In genomic region chr1:53508991-53509663, GRCh38 we compare ENCODE assay signal across 14 cellular contexts. TPM values are rescaled to one million over a fixed set of nuclear protein-coding genes. Genes with fewer than 3 reads are reported as not detected.
DNase-seq lines count a peak whose midpoint lies in the region; ATAC-seq and TF ChIP-seq lines count a peak whose summit lies in the region.
"Had no signal": no experiment of that assay in that cellular context is flagged by ENCODE, and none has a peak within 500 bp of the region (broad histone marks: within the 10 kb centered on the region; RNA-seq: fewer than 3 reads in every experiment).

No MANE protein-coding gene starts in this region.

- no peaks in the 10 kb centered on the region for H3K36me3 ChIP-seq in osteoblast (ENCODE audit: insufficient read depth, low read length)
- H3K36me3 ChIP-seq: HAP-1 had no signal

- H3K27ac ChIP-seq in osteoblast (ENCODE audit: low read depth, low read length) = no peak overlapping the region

- H3K4me2 ChIP-seq in osteoblast (ENCODE audit: insufficient read depth, low read length) = no peak overlapping the region

- ATAC-seq in GM21381 (IDR thresholded peaks at IDR 0.05; ENCODE audit: unreplicated experiment) = no peak
- no peak for ATAC-seq in GM18873 (IDR thresholded peaks at IDR 0.05; ENCODE audit: low FRiP score, unreplicated experiment)

- H3K4me1 ChIP-seq in osteoblast (ENCODE audit: insufficient read depth, low read length) = peaks cover 20% of the 10 kb centered on the region
- H3K4me1 ChIP-seq: HAP-1 had no signal

- H3K4me1 Mint-ChIP-seq in glutamatergic neuron (ENCODE audit: low read depth, unreplicated experiment) = peaks cover 20% of the 10 kb centered on the region

- H3K27ac Mint-ChIP-seq in glutamatergic neuron (ENCODE audit: unreplicated experiment) = no peak overlapping the region

- H4K20me1 ChIP-seq in osteoblast (ENCODE audit: insufficient read depth, low read length) = peaks cover 3% of the 10 kb centered on the region

- H3K9me3 Mint-ChIP-seq in glutamatergic neuron (ENCODE audit: unreplicated experiment) = no peaks in the 10 kb centered on the region

- H3K4me3 ChIP-seq in NB4 (ENCODE audit: low read depth, low read length) (no peak overlapping the region), epithelial cell of proximal tubule (ENCODE audit: low read depth, low read length) (no peak overlapping the region), osteoblast (ENCODE audit: insufficient read depth, low read length) (no peak overlapping the region)
- H3K4me3 ChIP-seq: HAP-1 had no signal

- no peak for TF ChIP-seq POLR2A in NB4 (IDR thresholded peaks at IDR 0.05; ENCODE audit: extremely low read depth, insufficient read length)

- H3K9me3 ChIP-seq in osteoblast (ENCODE audit: low read depth, low read length) = no peaks in the 10 kb centered on the region
- H3K9me3 ChIP-seq: HAP-1 had no signal

- TF ChIP-seq CTCF in NB4 (IDR thresholded peaks at IDR 0.05; ENCODE audit: low read depth, low read length) (no peak), epithelial cell of proximal tubule (conservative IDR thresholded peaks at IDR 0.05; ENCODE audit: low read depth, low read length) (no peak), osteoblast (IDR thresholded peaks at IDR 0.05; ENCODE audit: extremely low read depth, low read depth, low read length) (no peak), glutamatergic neuron (IDR thresholded peaks at IDR 0.05; ENCODE audit: partially characterized antibody, unreplicated experiment) (no peak)

- no peaks in the 10 kb centered on the region for H3K79me2 ChIP-seq in osteoblast (ENCODE audit: insufficient read depth, low read length)

- peaks cover 4% of the 10 kb centered on the region for H3K27me3 ChIP-seq in osteoblast (ENCODE audit: insufficient read depth, low read length)

- H3K4me3 Mint-ChIP-seq in glutamatergic neuron (ENCODE audit: unreplicated experiment) = no peak overlapping the region

- DNase-seq in DMS53 treated with DMSO at 0.1 percent for 48 hours (lab: John Stamatoyannopoulos, UW; ENCODE audit: unreplicated experiment) (peak; percentile 19), NB4 (ENCODE audit: low read depth) (peak; percentile 20), epithelial cell of proximal tubule (ENCODE audit: low read depth) (peak; percentile 9), osteoblast (ENCODE audit: insufficient read length, low spot score, missing footprints) (peak; percentile 93), glutamatergic neuron (no peak), nucleus accumbens (lab: John Stamatoyannopoulos, UW) (no peak)
- DNase-seq: amygdala, islet precursor cell, MM.1S, posterior cingulate gyrus, SW 1271 had no signal

- H3K27me3 Mint-ChIP-seq in glutamatergic neuron (ENCODE audit: unreplicated experiment) = peaks cover 3% of the 10 kb centered on the region

- no peak overlapping the region for H2AFZ ChIP-seq in osteoblast (ENCODE audit: low read length)

- H3K36me3 Mint-ChIP-seq in glutamatergic neuron (ENCODE audit: unreplicated experiment) = no peaks in the 10 kb centered on the region

RNA-seq across cellular contexts. Expression of gene DMRTB1, which starts 49.9 kb away (rescaled TPM):
- total RNA-seq in epithelial cell of proximal tubule (not detected in 2 replicates), osteoblast (not detected in 2 replicates), glutamatergic neuron (ENCODE audit: unreplicated experiment) (not detected)

Comparison
In these comparisons a context has a peak if more than half of its experiments do, and no peak if none do; other contexts are left out.
1. DNase-seq: peak in DMS53 treated with DMSO at 0.1 percent for 48 hours (single experiment), NB4 (single experiment), epithelial cell of proximal tubule (single experiment) and osteoblast (single experiment); none in glutamatergic neuron (single experiment) and nucleus accumbens (0 of 56).